Comparison of ENCODE assay signal across 1 cellular context in the genomic region with DNA sequence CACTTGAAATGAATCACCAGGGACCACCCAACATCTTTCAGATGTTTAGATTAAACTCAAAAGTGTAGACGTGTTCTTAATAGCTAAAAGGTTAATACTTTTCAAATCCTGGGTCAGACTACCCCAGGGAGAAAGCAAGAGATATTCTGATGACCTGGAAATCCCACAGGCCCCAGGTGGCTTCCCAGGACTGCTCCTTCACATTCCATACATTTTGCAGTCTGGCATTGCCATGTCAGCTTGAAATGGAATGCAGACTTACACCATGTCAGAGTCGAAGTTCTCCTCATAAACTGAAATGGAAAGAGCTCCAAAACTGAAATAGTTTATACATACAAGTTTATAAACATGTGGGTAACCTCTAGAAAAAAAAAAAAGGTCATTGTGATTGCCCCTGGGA.
TF ChIP-seq lines count a peak whose summit lies in the region.

No MANE protein-coding gene starts in this region.

TF ChIP-seq in WTC11, 78 proteins besides CTCF, POLR2A, EP300 and RAD21 (continued from another document):
- TF ChIP-seq, protein P1, sequence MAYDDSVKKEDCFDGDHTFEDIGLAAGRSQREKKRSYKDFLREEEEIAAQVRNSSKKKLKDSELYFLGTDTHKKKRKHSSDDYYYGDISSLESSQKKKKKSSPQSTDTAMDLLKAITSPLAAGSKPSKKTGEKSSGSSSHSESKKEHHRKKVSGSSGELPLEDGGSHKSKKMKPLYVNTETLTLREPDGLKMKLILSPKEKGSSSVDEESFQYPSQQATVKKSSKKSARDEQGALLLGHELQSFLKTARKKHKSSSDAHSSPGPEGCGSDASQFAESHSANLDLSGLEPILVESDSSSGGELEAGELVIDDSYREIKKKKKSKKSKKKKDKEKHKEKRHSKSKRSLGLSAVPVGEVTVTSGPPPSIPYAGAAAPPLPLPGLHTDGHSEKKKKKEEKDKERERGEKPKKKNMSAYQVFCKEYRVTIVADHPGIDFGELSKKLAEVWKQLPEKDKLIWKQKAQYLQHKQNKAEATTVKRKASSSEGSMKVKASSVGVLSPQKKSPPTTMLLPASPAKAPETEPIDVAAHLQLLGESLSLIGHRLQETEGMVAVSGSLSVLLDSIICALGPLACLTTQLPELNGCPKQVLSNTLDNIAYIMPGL (CRISPR knock-in tag; IDR thresholded peaks at IDR 0.05) = no peak
- TF ChIP-seq GABPB1 (CRISPR knock-in tag; IDR thresholded peaks at IDR 0.05) (no peak), NR2C2 (CRISPR knock-in tag; IDR thresholded peaks at IDR 0.05) (no peak), TCF7 (CRISPR knock-in tag; IDR thresholded peaks at IDR 0.05; ENCODE audit: low read depth) (no peak)
